In genomic region chr9:109886617-109887016, GRCh38 we compare ENCODE assay signal across 11 cellular contexts.
A peak's percentile ranks its signal among the peaks of the same experiment; 100 is the strongest.
DNase-seq lines count a peak whose midpoint lies in the region; ATAC-seq and TF ChIP-seq lines count a peak whose summit lies in the region.
"Had no signal": no experiment of that assay in that cellular context is flagged by ENCODE, and none has a peak within 500 bp of the region (broad histone marks: within the 10 kb centered on the region; RNA-seq: fewer than 3 reads in every experiment).

No MANE protein-coding gene starts in this region.

- H3K27ac ChIP-seq in CD4-positive, CD25-positive, alpha-beta regulatory T cell (ENCODE audit: insufficient read depth, low read length, poor library complexity, severe bottlenecking), result no peak overlapping the region
- H3K27ac ChIP-seq in brain microvascular endothelial cell (peak overlapping the region; percentile 81), body of pancreas (no peak overlapping the region)
- H3K27ac ChIP-seq: right lobe of liver had no signal

- in situ Hi-C loops in brain microvascular endothelial cell (cut with HindIII; ENCODE audit: low pct_ligation_motif_present, low sequenced_read_pairs), result no loop called here

- intact Hi-C loops in body of pancreas (cut with DNase I), result no loop called here

- peaks cover 14 to 36% (median 24%) of the 10 kb centered on the region in 4 donors for H3K4me1 Mint-ChIP-seq in CD4-positive, CD25-positive, alpha-beta regulatory T cell

- no peaks in the 10 kb centered on the region for H3K36me3 Mint-ChIP-seq in CD4-positive, CD25-positive, alpha-beta regulatory T cell

- DNase-seq in CD4-positive, CD25-positive, alpha-beta regulatory T cell, result peak in 1 of 3 donors; percentile 69
- no peak for DNase-seq in brain microvascular endothelial cell
- no peak for DNase-seq in body of pancreas
- DNase-seq in effector CD8-positive, alpha-beta T cell (lab: John Stamatoyannopoulos, UW), result no peak
- DNase-seq in NCI-H2107 (lab: John Stamatoyannopoulos, UW), result no peak
- DNase-seq: activated CD4-positive, alpha-beta T cell treated with anti-CD3 and anti-CD28 coated beads for 1 hour; Caco-2; right lobe of liver had no signal

- H3K27me3 Mint-ChIP-seq in CD4-positive, CD25-positive, alpha-beta regulatory T cell, result no peaks in the 10 kb centered on the region

- peaks cover 17% of the 10 kb centered on the region for H3K4me1 ChIP-seq in CD4-positive, CD25-positive, alpha-beta regulatory T cell (ENCODE audit: control insufficient read depth, insufficient read depth, low read length, poor library complexity, severe bottlenecking)
- no peaks in the 10 kb centered on the region for H3K4me1 ChIP-seq in body of pancreas
- H3K4me1 ChIP-seq: Caco-2 had no signal

- peak overlapping the region in 2 of 3 donors; percentile 26 to 63 for H3K27ac Mint-ChIP-seq in CD4-positive, CD25-positive, alpha-beta regulatory T cell

- TF ChIP-seq CTCF in brain microvascular endothelial cell (IDR thresholded peaks at IDR 0.05; ENCODE audit: low read depth, low read length, missing control alignments) (no peak), body of pancreas (IDR thresholded peaks at IDR 0.05) (no peak)

- no peaks in the 10 kb centered on the region for H3K27me3 ChIP-seq in CD4-positive, CD25-positive, alpha-beta regulatory T cell (ENCODE audit: control insufficient read depth, insufficient read depth, low read length)
- H3K27me3 ChIP-seq in brain microvascular endothelial cell (replicated peaks), result no peaks in the 10 kb centered on the region
- H3K27me3 ChIP-seq in body of pancreas, result no peaks in the 10 kb centered on the region
- H3K27me3 ChIP-seq: right lobe of liver had no signal

- no peak overlapping the region for H3K4me3 ChIP-seq in CD4-positive, CD25-positive, alpha-beta regulatory T cell (ENCODE audit: low read depth, low read length)
- no peak overlapping the region for H3K4me3 ChIP-seq in brain microvascular endothelial cell (ENCODE audit: low read depth, low read length)
- no peak overlapping the region for H3K4me3 ChIP-seq in body of pancreas
- H3K4me3 ChIP-seq: right lobe of liver had no signal

- peak overlapping the region in 1 of 4 donors; percentile 48 for H3K4me3 Mint-ChIP-seq in CD4-positive, CD25-positive, alpha-beta regulatory T cell

- no peak for TF ChIP-seq POLR2A in body of pancreas (IDR thresholded peaks at IDR 0.05)

- peak; percentile 82 to 88 for ATAC-seq in CD4-positive, CD25-positive, alpha-beta regulatory T cell (ENCODE audit: low read depth in 2 of 2)
- ATAC-seq in GM19351 (IDR thresholded peaks at IDR 0.05; ENCODE audit: unreplicated experiment) (peak; percentile 61), HG03565 (IDR thresholded peaks at IDR 0.05; ENCODE audit: unreplicated experiment) (peak; percentile 53), body of pancreas (no peak), GM18502 (IDR thresholded peaks at IDR 0.05; ENCODE audit: poor library complexity, unreplicated experiment) (no peak)
- ATAC-seq: right lobe of liver had no signal

- no peaks in the 10 kb centered on the region for H3K9me3 ChIP-seq in CD4-positive, CD25-positive, alpha-beta regulatory T cell (ENCODE audit: control insufficient read depth in 2 of 2, low read length in 2 of 2)
- H3K9me3 ChIP-seq in body of pancreas, result no peaks in the 10 kb centered on the region
- H3K9me3 ChIP-seq: Caco-2, right lobe of liver had no signal

- 44 to 55% methylated on average over 3 of the region's 3 CpGs for WGBS in body of pancreas, 2 donors

- no peaks in the 10 kb centered on the region for H3K9me3 Mint-ChIP-seq in CD4-positive, CD25-positive, alpha-beta regulatory T cell

- no peaks in the 10 kb centered on the region for H3K36me3 ChIP-seq in CD4-positive, CD25-positive, alpha-beta regulatory T cell (ENCODE audit: control insufficient read depth, insufficient read depth, low read length)
- H3K36me3 ChIP-seq in brain microvascular endothelial cell (replicated peaks), result no peaks in the 10 kb centered on the region
- no peaks in the 10 kb centered on the region for H3K36me3 ChIP-seq in body of pancreas (replicated peaks in 1 of 2; ENCODE audit: insufficient read depth in 1 of 2, low read depth in 2 of 2)

Comparison
In these comparisons a context has a peak if more than half of its experiments do, and no peak if none do; other contexts are left out.
1. ATAC-seq: peak in CD4-positive, CD25-positive, alpha-beta regulatory T cell (2 of 2), GM19351 (single experiment) and HG03565 (single experiment); none in body of pancreas (single experiment) and GM18502 (single experiment).